8 cellular contexts compared by ENCODE assay signal in genomic region chr13:27170521-27171243, GRCh38. TPM values are rescaled to one million over a fixed set of nuclear protein-coding genes. Genes with fewer than 3 reads are reported as not detected.
DNase-seq lines count a peak whose midpoint lies in the region; ATAC-seq, FAIRE-seq and TF ChIP-seq lines count a peak whose summit lies in the region.

No MANE protein-coding gene starts in this region.

- H3K4me2 ChIP-seq in endothelial cell of umbilical vein (ENCODE audit: insufficient read depth, low read length), result peak overlapping the region; percentile 100

- H3K27me3 ChIP-seq in endothelial cell of umbilical vein (ENCODE audit: control insufficient read depth in 2 of 2, insufficient read depth in 2 of 2, low read length in 2 of 2), result no peaks in the 10 kb centered on the region
- no peaks in the 10 kb centered on the region for H3K27me3 ChIP-seq in mucosa of stomach (ENCODE audit: control insufficient read depth, insufficient read depth, low read length)

- H3K9me3 Mint-ChIP-seq in activated CD8-positive, alpha-beta memory T cell treated with anti-CD3 and anti-CD28 coated beads, Interleukin-2, amount 10 ng/mL, durations not matched to agents 7 days and 5 days (ENCODE audit: low read depth), result no peaks in the 10 kb centered on the region

- H3K36me3 Mint-ChIP-seq in activated CD8-positive, alpha-beta memory T cell treated with anti-CD3 and anti-CD28 coated beads, Interleukin-2, amount 10 ng/mL, durations not matched to agents 7 days and 5 days, result peaks cover 4% of the 10 kb centered on the region

- H3K36me3 ChIP-seq in endothelial cell of umbilical vein (ENCODE audit: control insufficient read depth in 2 of 2, extremely low read depth in 1 of 2, insufficient read depth in 2 of 2, low read length in 2 of 2) (no peaks in the 10 kb centered on the region), mucosa of stomach (ENCODE audit: control insufficient read depth, insufficient read depth, low read length) (no peaks in the 10 kb centered on the region)

- H2AFZ ChIP-seq in endothelial cell of umbilical vein (ENCODE audit: low read depth, low read length), result peak overlapping the region; percentile 36

- H3K9ac ChIP-seq in endothelial cell of umbilical vein (replicated peaks; ENCODE audit: extremely low read depth, insufficient read depth, low read length), result peak overlapping the region; percentile 94
- H3K9ac ChIP-seq in mucosa of stomach (ENCODE audit: low read length), result peak overlapping the region; percentile 79

- H3K4me3 Mint-ChIP-seq in activated CD8-positive, alpha-beta memory T cell treated with anti-CD3 and anti-CD28 coated beads, Interleukin-2, amount 10 ng/mL, durations not matched to agents 7 days and 5 days, result peak overlapping the region; percentile 92

- no peak for TF ChIP-seq CTCF in HFF-Myc (IDR thresholded peaks at IDR 0.05; ENCODE audit: low read depth, low read length, missing control alignments)
- TF ChIP-seq CTCF in endothelial cell of umbilical vein (IDR thresholded peaks at IDR 0.05; ENCODE audit: extremely low read depth in 1 of 2, insufficient read depth in 1 of 2, low read depth in 1 of 2, low read length in 2 of 2), result no peak

- CTCF ChIA-PET in activated CD8-positive, alpha-beta memory T cell treated with anti-CD3 and anti-CD28 coated beads, Interleukin-2, amount 10 ng/mL, durations not matched to agents 7 days and 5 days (lab: Charles Lee), result interaction anchor here (0.9 to 1.5 kb wide), 5 partner anchors 10 to 185 kb away, joined by 3 to 7 read pairs (median 4); partner anchors contain the start of gene RASL11A
- CTCF ChIA-PET in endothelial cell of umbilical vein (lab: Charles Lee), result interaction anchor here (0.7 to 2.2 kb wide), 10 partner anchors 10 to 186 kb away, joined by 3 to 9 read pairs (median 4); partner anchors contain the start of gene RASL11A

- H3K9me3 ChIP-seq in endothelial cell of umbilical vein (replicated peaks; ENCODE audit: control insufficient read depth, insufficient read depth, low read length) (no peaks in the 10 kb centered on the region), mucosa of stomach (ENCODE audit: control insufficient read depth, low read length) (no peaks in the 10 kb centered on the region)

- BruUV-seq in endothelial cell of umbilical vein (replicated peaks; lab: Mats Ljungman, UMichigan), result TSS peak; percentile 46

- H3K4me1 ChIP-seq in endothelial cell of umbilical vein (ENCODE audit: control insufficient read depth, extremely low read depth, insufficient read depth, low read length), result peaks cover 38% of the 10 kb centered on the region
- H3K4me1 ChIP-seq in mucosa of stomach (ENCODE audit: control insufficient read depth, insufficient read depth, low read length), result peaks cover 27% of the 10 kb centered on the region

- no peaks in the 10 kb centered on the region for H3K9me1 ChIP-seq in endothelial cell of umbilical vein (replicated peaks; ENCODE audit: control insufficient read depth, extremely low read depth, insufficient read depth, low read length)

- TF ChIP-seq POLR2A in endothelial cell of umbilical vein (IDR thresholded peaks at IDR 0.05; ENCODE audit: low read depth, low read length), result no peak

- peaks cover 53% of the 10 kb centered on the region for H3K4me1 Mint-ChIP-seq in activated CD8-positive, alpha-beta memory T cell treated with anti-CD3 and anti-CD28 coated beads, Interleukin-2, amount 10 ng/mL, durations not matched to agents 7 days and 5 days

- peak overlapping the region; percentile 97 for H3K27ac Mint-ChIP-seq in activated CD8-positive, alpha-beta memory T cell treated with anti-CD3 and anti-CD28 coated beads, Interleukin-2, amount 10 ng/mL, durations not matched to agents 7 days and 5 days

- peak overlapping the region; percentile 90 for H3K27ac ChIP-seq in endothelial cell of umbilical vein (ENCODE audit: insufficient read depth, low read depth, low read length)

- H3K79me2 ChIP-seq in endothelial cell of umbilical vein (ENCODE audit: control insufficient read depth, insufficient read depth, low read length), result peaks cover 54% of the 10 kb centered on the region

- H4K20me1 ChIP-seq in endothelial cell of umbilical vein (replicated peaks; ENCODE audit: control insufficient read depth, extremely low read depth, insufficient read depth, low read length), result peaks cover 26% of the 10 kb centered on the region

- dilution Hi-C loops in endothelial cell of umbilical vein (cut with MboI; ENCODE audit: extremely low pct_ligation_motif_present, low sequenced_read_pairs), result no loop called here

- POLR2A ChIA-PET in endothelial cell of umbilical vein (lab: Charles Lee), result interaction anchor here (1.1 kb wide), 1 partner anchor 24 kb away, joined by 4 read pairs; no protein-coding TSS in a partner anchor

- no peaks in the 10 kb centered on the region for H3K27me3 Mint-ChIP-seq in activated CD8-positive, alpha-beta memory T cell treated with anti-CD3 and anti-CD28 coated beads, Interleukin-2, amount 10 ng/mL, durations not matched to agents 7 days and 5 days

- no peak for ATAC-seq in activated CD8-positive, alpha-beta memory T cell treated with anti-CD3 and anti-CD28 coated beads, Interleukin-2, amount 10 ng/mL, durations not matched to agents 7 days and 5 days
- no peak for ATAC-seq in GM18858 (IDR thresholded peaks at IDR 0.05; ENCODE audit: unreplicated experiment)

- peak overlapping the region; percentile 60 for H3K4me3 ChIP-seq in HFF-Myc (replicated peaks; ENCODE audit: low read depth, low read length)
- H3K4me3 ChIP-seq in endothelial cell of umbilical vein (replicated peaks in 1 of 3; ENCODE audit: insufficient read depth in 1 of 3, low read depth in 1 of 3, low read length in 3 of 3), result peak overlapping the region; percentile 74 to 98 (median 95)
- H3K4me3 ChIP-seq in mucosa of stomach (ENCODE audit: low read length), result peak overlapping the region; percentile 75

- DNase-seq in COLO668 (lab: John Stamatoyannopoulos, UW; ENCODE audit: unreplicated experiment), result peak; percentile 83
- DNase-seq in HFF-Myc (ENCODE audit: extremely low read depth, low read depth), result no peak
- peak; percentile 64 to 82 for DNase-seq in NCI-H524 (lab: John Stamatoyannopoulos, UW)
- DNase-seq in activated CD8-positive, alpha-beta memory T cell treated with anti-CD3 and anti-CD28 coated beads, Interleukin-2, amount 10 ng/mL, durations not matched to agents 7 days and 5 days, result peak; percentile 51
- peak; percentile 68 for DNase-seq in endothelial cell of umbilical vein (ENCODE audit: low read depth, low spot score)
- DNase-seq in stimulated activated naive CD4-positive, alpha-beta T cell treated with Interleukin-2 at 50 U/mL for 16 hours (lab: John Stamatoyannopoulos, UW), result peak; percentile 38

- FAIRE-seq in endothelial cell of umbilical vein (lab: Jason Lieb, UNC), result peak; percentile 86

- intact Hi-C loops in endothelial cell of umbilical vein (cut with micrococcal nuclease), result loop anchor here (1.0 kb wide), 2 partner anchors 81 to 185 kb away; partner anchors contain the start of gene RPL21

TF ChIP-seq in endothelial cell of umbilical vein, 7 proteins besides CTCF, POLR2A, EP300 and RAD21:
- TF ChIP-seq JUN (IDR thresholded peaks at IDR 0.05; ENCODE audit: borderline replicate concordance, insufficient read depth, insufficient read length, low read depth) (no peak), GATA2 (IDR thresholded peaks at IDR 0.05; ENCODE audit: insufficient read depth, insufficient read length, low read depth, low read length) (no peak), FOS (IDR thresholded peaks at IDR 0.05; ENCODE audit: borderline replicate concordance, insufficient read depth, low read length) (no peak), POLR2AphosphoS5 (IDR thresholded peaks at IDR 0.05; ENCODE audit: insufficient read depth, low read depth, low read length) (no peak), MYC (IDR thresholded peaks at IDR 0.05; ENCODE audit: low read depth, low read length) (no peak), MAX (IDR thresholded peaks at IDR 0.05; ENCODE audit: insufficient read depth, insufficient read length) (no peak), EZH2 (IDR thresholded peaks at IDR 0.05; ENCODE audit: borderline replicate concordance, low read depth, low read length, severe bottlenecking) (no peak)

RNA-seq across cellular contexts. Expression of gene USP12, which starts 0.9 kb away (rescaled TPM):
- total RNA-seq in activated CD8-positive, alpha-beta memory T cell treated with anti-CD3 and anti-CD28 coated beads, Interleukin-2, amount 10 ng/mL, durations not matched to agents 7 days and 5 days, result 10 to 100 TPM; 32.0 to 38.9 TPM
- total RNA-seq in endothelial cell of umbilical vein, result 31.5 and 33.4 TPM in 2 replicates
- 3.4 and 6.2 TPM in 2 replicates for polyA plus RNA-seq in endothelial cell of umbilical vein
- polyA plus RNA-seq in endothelial cell of umbilical vein (2011; cell fraction: cytosol; rRNA removed), result 9.1 and 9.2 TPM in 2 replicates
- 10.0 and 13.8 TPM in 2 replicates for polyA plus RNA-seq in endothelial cell of umbilical vein (2011; cell fraction: nucleus; rRNA removed)
- polyA plus RNA-seq in endothelial cell of umbilical vein (2012), result 20.2 and 37.7 TPM in 2 replicates
- 11.1 and 12.3 TPM in 2 replicates for polyA minus RNA-seq in endothelial cell of umbilical vein
- 7.7 TPM for polyA minus RNA-seq in endothelial cell of umbilical vein (2011; cell fraction: cytosol; rRNA and poly(A)+ RNA removed)
- polyA minus RNA-seq in endothelial cell of umbilical vein (2011; cell fraction: nucleus; rRNA and poly(A)+ RNA removed), result 20.1 and 23.9 TPM in 2 replicates
